In genomic region chr20:48165401-48165685, GRCh38 we compare ENCODE assay signal across 20 cellular contexts.
DNase-seq lines count a peak whose midpoint lies in the region; ATAC-seq and TF ChIP-seq lines count a peak whose summit lies in the region.
"Had no signal": no experiment of that assay in that cellular context is flagged by ENCODE, and none has a peak within 500 bp of the region (broad histone marks: within the 10 kb centered on the region; RNA-seq: fewer than 3 reads in every experiment).

No MANE protein-coding gene starts in this region.

- H3K27ac Mint-ChIP-seq in neural progenitor cell = peak overlapping the region; percentile 27
- H3K27ac Mint-ChIP-seq: B cell; CD8-positive, alpha-beta T cell had no signal

- TF ChIP-seq POLR2A in body of pancreas (IDR thresholded peaks at IDR 0.05) = no peak
- no peak for TF ChIP-seq POLR2A in testis (IDR thresholded peaks at IDR 0.05)
- TF ChIP-seq POLR2A in upper lobe of left lung (IDR thresholded peaks at IDR 0.05) = no peak
- no peak for TF ChIP-seq POLR2A in Peyer's patch (IDR thresholded peaks at IDR 0.05)

- no peaks in the 10 kb centered on the region for H3K9me3 Mint-ChIP-seq in neural progenitor cell
- H3K9me3 Mint-ChIP-seq: CD8-positive, alpha-beta T cell; H9 had no signal

- TF ChIP-seq CTCF in body of pancreas (IDR thresholded peaks at IDR 0.05) = no peak
- no peak for TF ChIP-seq CTCF in neural progenitor cell (IDR thresholded peaks at IDR 0.05)
- no peak for TF ChIP-seq CTCF in testis (IDR thresholded peaks at IDR 0.05)
- no peak for TF ChIP-seq CTCF in upper lobe of left lung (IDR thresholded peaks at IDR 0.05)
- TF ChIP-seq CTCF in Peyer's patch (IDR thresholded peaks at IDR 0.05) = no peak

- H3K36me3 ChIP-seq in body of pancreas (replicated peaks in 1 of 2; ENCODE audit: insufficient read depth in 1 of 2, low read depth in 2 of 2) (no peaks in the 10 kb centered on the region), neural progenitor cell (no peaks in the 10 kb centered on the region), testis (ENCODE audit: low read depth, missing control alignments) (no peaks in the 10 kb centered on the region), upper lobe of left lung (no peaks in the 10 kb centered on the region), Peyer's patch (no peaks in the 10 kb centered on the region)
- H3K36me3 ChIP-seq: BLaER1 had no signal

- peak; percentile 74 for ATAC-seq in body of pancreas
- ATAC-seq in upper lobe of left lung (ENCODE audit: low FRiP score in 2 of 2) = no peak
- ATAC-seq: CD8-positive, alpha-beta T cell; GM12878; HCT116 had no signal

- H3F3A ChIP-seq in neural progenitor cell (ENCODE audit: low read depth) = no peaks in the 10 kb centered on the region

- WGBS in body of pancreas, 2 donors = 27 to 29% methylated on average over 9 of the region's 9 CpGs
- 27 to 36% methylated on average over 9 of the region's 9 CpGs for WGBS in testis, 2 donors
- WGBS in upper lobe of left lung, 2 donors = 78 to 87% methylated on average over 9 of the region's 9 CpGs

- no peak overlapping the region for H3K4me2 ChIP-seq in neural progenitor cell
- H3K4me2 ChIP-seq: BLaER1 had no signal

- no peak for TF ChIP-seq EP300 in upper lobe of left lung (IDR thresholded peaks at IDR 0.05)

- no peaks in the 10 kb centered on the region for H3K79me2 ChIP-seq in neural progenitor cell (ENCODE audit: low read depth)

- DNase-seq in body of pancreas = peak; percentile 39 to 70 (median 63)
- DNase-seq in neural progenitor cell (ENCODE audit: low spot score) = no peak
- peak; percentile 39 for DNase-seq in testis
- DNase-seq in upper lobe of left lung = no peak
- DNase-seq in Peyer's patch = no peak
- DNase-seq in NCI-H2171 treated with DMSO at 0.1 percent for 48 hours (lab: John Stamatoyannopoulos, UW) = no peak
- DNase-seq: Caco-2; CD4-positive, CD25-positive, alpha-beta regulatory T cell; CD8-positive, alpha-beta T cell; DMS 273 treated with DMSO at 0.1 percent for 48 hours; DMS79; EL; GDM1; GM23248; H9 had no signal

- H3K4me1 ChIP-seq in body of pancreas = peaks cover 12% of the 10 kb centered on the region
- no peaks in the 10 kb centered on the region for H3K4me1 ChIP-seq in neural progenitor cell
- H3K4me1 ChIP-seq in testis = peaks cover 8% of the 10 kb centered on the region
- H3K4me1 ChIP-seq in upper lobe of left lung = no peaks in the 10 kb centered on the region
- no peaks in the 10 kb centered on the region for H3K4me1 ChIP-seq in Peyer's patch

- no peaks in the 10 kb centered on the region for H4K20me1 ChIP-seq in neural progenitor cell (ENCODE audit: low read depth)
- H4K20me1 ChIP-seq: BLaER1 had no signal

- no peak overlapping the region for H3K27ac ChIP-seq in body of pancreas
- H3K27ac ChIP-seq in neural progenitor cell = no peak overlapping the region
- H3K27ac ChIP-seq in testis = no peak overlapping the region
- no peak overlapping the region for H3K27ac ChIP-seq in upper lobe of left lung
- H3K27ac ChIP-seq in Peyer's patch = no peak overlapping the region
- H3K27ac ChIP-seq: BLaER1, C4-2B, GM23248 had no signal

- H3K36me3 Mint-ChIP-seq in neural progenitor cell = no peaks in the 10 kb centered on the region
- H3K36me3 Mint-ChIP-seq: CD4-positive, CD25-positive, alpha-beta regulatory T cell; CD8-positive, alpha-beta T cell had no signal

- no peaks in the 10 kb centered on the region for H3K27me3 Mint-ChIP-seq in neural progenitor cell (ENCODE audit: insufficient read depth, low read depth)

- H3K27me3 ChIP-seq in body of pancreas (no peaks in the 10 kb centered on the region), neural progenitor cell (no peaks in the 10 kb centered on the region), testis (no peaks in the 10 kb centered on the region), upper lobe of left lung (no peaks in the 10 kb centered on the region), Peyer's patch (no peaks in the 10 kb centered on the region)
- H3K27me3 ChIP-seq: BLaER1 had no signal

- H3K4me1 Mint-ChIP-seq in neural progenitor cell = peaks cover 30% of the 10 kb centered on the region
- H3K4me1 Mint-ChIP-seq: B cell; CD4-positive, CD25-positive, alpha-beta regulatory T cell had no signal

- H3K9me3 ChIP-seq in body of pancreas (no peaks in the 10 kb centered on the region), neural progenitor cell (ENCODE audit: low read depth) (no peaks in the 10 kb centered on the region), testis (no peaks in the 10 kb centered on the region), upper lobe of left lung (no peaks in the 10 kb centered on the region), Peyer's patch (no peaks in the 10 kb centered on the region)
- H3K9me3 ChIP-seq: BLaER1, Caco-2 had no signal

- intact Hi-C loops in body of pancreas (cut with DNase I) (no loop called here), testis (cut with DNase I; ENCODE audit: low total_unique reads) (no loop called here)

- H2AFZ ChIP-seq in neural progenitor cell (replicated peaks) = no peak overlapping the region
- H2AFZ ChIP-seq: GM23248 had no signal

- H3K4me3 ChIP-seq in body of pancreas (no peak overlapping the region), neural progenitor cell (no peak overlapping the region), testis (no peak overlapping the region), upper lobe of left lung (no peak overlapping the region), Peyer's patch (no peak overlapping the region)
- H3K4me3 ChIP-seq: BLaER1, GM12878, GM23248 had no signal

- H3K4me3 Mint-ChIP-seq in neural progenitor cell = peak overlapping the region; percentile 11
- H3K4me3 Mint-ChIP-seq: B cell; CD4-positive, CD25-positive, alpha-beta regulatory T cell; CD8-positive, alpha-beta T cell; H9 had no signal

- no peak overlapping the region for H3K9ac ChIP-seq in neural progenitor cell
- H3K9ac ChIP-seq: BLaER1, GM23248 had no signal

Comparison
In these comparisons a context has a peak if more than half of its experiments do, and no peak if none do; other contexts are left out.
1. DNase-seq: peak in body of pancreas (4 of 4) and testis (single experiment); none in neural progenitor cell (single experiment), upper lobe of left lung (0 of 2), Peyer's patch (0 of 3) and NCI-H2171 treated with DMSO at 0.1 percent for 48 hours (single experiment).